In the genomic region with DNA sequence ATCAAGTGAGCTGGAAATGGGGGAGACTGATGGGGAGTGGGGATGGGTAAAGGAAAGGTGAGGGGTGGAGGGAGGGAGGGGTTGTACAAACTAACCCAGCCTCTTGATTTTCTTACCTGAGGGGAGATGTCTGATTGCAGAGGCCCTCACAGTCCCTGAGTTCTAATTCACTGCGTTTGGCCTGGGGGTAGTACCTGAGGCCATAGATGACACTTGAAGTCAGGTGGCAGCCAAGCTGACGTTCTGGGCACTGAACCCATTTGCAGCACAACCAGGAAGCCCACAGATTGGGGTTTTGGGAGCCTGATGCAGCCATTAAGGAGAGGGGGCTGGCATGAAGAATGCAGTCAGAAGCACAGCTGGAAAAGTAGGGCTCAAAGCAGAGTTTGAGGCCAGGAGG, we compare ENCODE assay signal across 32 cellular contexts.
"Had no signal": no experiment of that assay in that cellular context is flagged by ENCODE, and none has a peak within 500 bp of the region (broad histone marks: within the 10 kb centered on the region; RNA-seq: fewer than 3 reads in every experiment).

No MANE protein-coding gene starts in this region.

- H2AFZ ChIP-seq: PC-9 had no signal

- H3K9me3 ChIP-seq: MG63, SJCRH30 had no signal

- H3K36me3 ChIP-seq: MG63, SJCRH30 had no signal

- H3K4me3 ChIP-seq: MG63, PC-9, SJCRH30, SK-N-MC had no signal

- DNase-seq: Kasumi-1, KG1, MG63, NCI-H1048, NCI-H1092 treated with DMSO at 0.1 percent for 48 hours, NCI-H1105 treated with DMSO at 0.1 percent for 48 hours, NCI-H1417, NCI-H1436, NCI-H146, NCI-H1694, NCI-H187, NCI-H1930, NCI-H2029 treated with DMSO at 0.1 percent for 48 hours, NCI-H2081 treated with DMSO at 0.1 percent for 48 hours, NCI-H2107, NCI-H2171, NCI-H226, NCI-H446 treated with DMSO at 0.1 percent for 48 hours, NCI-H510A, NCI-H524, NCI-H526, NCI-H69, NCI-H748 treated with DMSO at 0.1 percent for 48 hours, PC-9, SHP77, SIG-M5, SJCRH30 had no signal

- H3K4me1 ChIP-seq: SJCRH30 had no signal

- H3K27ac ChIP-seq: PC-9, RWPE1, SJCRH30, SK-N-MC had no signal

- ATAC-seq: Panc1, Right ventricle myocardium inferior, SK-N-SH treated with all-trans-retinoic acid at 6 μM for 48 hours had no signal

- H3K27me3 ChIP-seq: MG63, SJCRH30 had no signal

- H3K4me2 ChIP-seq: PC-9 had no signal
